Comparison of ENCODE assay signal across 10 cellular contexts in genomic region chr5:108858959-108859358, GRCh38.
DNase-seq lines count a peak whose midpoint lies in the region; ATAC-seq, FAIRE-seq and TF ChIP-seq lines count a peak whose summit lies in the region.
"Had no signal": no experiment of that assay in that cellular context is flagged by ENCODE, and none has a peak within 500 bp of the region (broad histone marks: within the 10 kb centered on the region; RNA-seq: fewer than 3 reads in every experiment).

No MANE protein-coding gene starts in this region.

- H3K9me3 ChIP-seq in K562 (replicated peaks; ENCODE audit: control insufficient read depth, insufficient read depth, low read depth, low read length) = no peaks in the 10 kb centered on the region
- H3K9me3 ChIP-seq: uterus had no signal

- no peaks in the 10 kb centered on the region; a peak in 1 of 5 replicates for H3K4me1 ChIP-seq in K562 (replicated peaks in 1 of 2; ENCODE audit: control insufficient read depth in 2 of 2, insufficient read depth in 2 of 2, low read length in 2 of 2)
- H3K4me1 ChIP-seq: uterus had no signal

- peak overlapping the region; percentile 27; the same call in 1 of the 3 replicates for H3K27ac ChIP-seq in K562 (ENCODE audit: extremely low read depth, low read depth, low read length)
- H3K27ac ChIP-seq: uterus had no signal

- no peaks in the 10 kb centered on the region for H3K79me2 ChIP-seq in K562 (ENCODE audit: control insufficient read depth, insufficient read depth, low read length)

- no peaks in the 10 kb centered on the region for H4K20me1 ChIP-seq in K562 (replicated peaks; ENCODE audit: control insufficient read depth, insufficient read depth, low read length)

- in situ Hi-C loops in K562 (cut with MboI) = no loop called here

- no peak overlapping the region for H3K9ac ChIP-seq in K562 (ENCODE audit: insufficient read depth in 1 of 2, low read depth in 2 of 2, low read length in 2 of 2)

- POLR2A ChIA-PET in K562 (lab: Yijun Ruan, JAX) = no interaction called here

- BruUV-seq in K562 (replicated peaks; lab: Mats Ljungman, UMichigan) = no TSS peak

- TF ChIP-seq CTCF in GM06990 (IDR thresholded peaks at IDR 0.05; ENCODE audit: insufficient read depth, low read length, poor library complexity, severe bottlenecking) (no peak), K562 (IDR thresholded peaks at IDR 0.05 in 2 of 3, conservative IDR thresholded peaks at IDR 0.05 in 1 of 3; ENCODE audit: insufficient read depth in 2 of 3, low read depth in 1 of 3, low read length in 3 of 3) (no peak)

- peak overlapping the region; percentile 60 for H2AFZ ChIP-seq in K562 (ENCODE audit: low read depth, low read length)

- no peaks in the 10 kb centered on the region for H3K9me1 ChIP-seq in K562 (ENCODE audit: control insufficient read depth, insufficient read depth, low read length)

- CTCF ChIA-PET in K562 (lab: Yijun Ruan, JAX; ENCODE audit: low intra/inter-chr PET ratio) = no interaction called here

- TF ChIP-seq POLR2A in K562 (conservative IDR thresholded peaks at IDR 0.05) = no peak

- TF ChIP-seq RAD21 in K562 (CRISPR knock-in tag; conservative IDR thresholded peaks at IDR 0.05 in 1 of 2, IDR thresholded peaks at IDR 0.05 in 1 of 2) = no peak

- intact Hi-C loops in K562 (cut with micrococcal nuclease) = no loop called here
- intact Hi-C loops in posterior cingulate gyrus (cut with DNase I) = no loop called here

- no peak overlapping the region for H3K4me3 ChIP-seq in GM06990 (replicated peaks; ENCODE audit: low read depth, low read length)
- H3K4me3 ChIP-seq in K562 = no peak overlapping the region
- H3K4me3 ChIP-seq: uterus had no signal

- WGBS in K562 (ENCODE audit: insufficient coverage, low coverage, missing lambda C conversion rate) = 0% methylated on average over 2 of the region's 2 CpGs

- DNase-seq in GM06990 (ENCODE audit: extremely low read depth, insufficient read length) (peak; percentile 60), K562 (ENCODE audit: extremely low read depth in 1 of 4, low spot score in 3 of 4) (peak in 1 of 4 experiments; percentile 11), cerebellar cortex (ENCODE audit: low spot score) (no peak), posterior cingulate gyrus (no peak), NCI-H1417 (lab: John Stamatoyannopoulos, UW) (no peak), NCI-H1436 (lab: John Stamatoyannopoulos, UW) (no peak)
- DNase-seq: SHP77, uterus had no signal

- no peak for FAIRE-seq in K562 (lab: Jason Lieb, UNC)

- H3K27me3 ChIP-seq in GM06990 (replicated peaks; ENCODE audit: control insufficient read depth, insufficient read depth, low read length) = no peaks in the 10 kb centered on the region
- H3K27me3 ChIP-seq in K562 (ENCODE audit: control insufficient read depth in 2 of 2, insufficient read depth in 2 of 2, low read length in 2 of 2) = no peaks in the 10 kb centered on the region
- H3K27me3 ChIP-seq: uterus had no signal

- H3K4me2 ChIP-seq in K562 (ENCODE audit: insufficient read depth, low read length) = no peak overlapping the region

- TF ChIP-seq EP300 in K562 (IDR thresholded peaks at IDR 0.05; ENCODE audit: low read length) = no peak

- H3K36me3 ChIP-seq in GM06990 (ENCODE audit: control insufficient read depth, insufficient read depth, low read length) (no peaks in the 10 kb centered on the region), K562 (ENCODE audit: control insufficient read depth, insufficient read depth, low read length) (no peaks in the 10 kb centered on the region)

- ATAC-seq in GM21526 (IDR thresholded peaks at IDR 0.05; ENCODE audit: low FRiP score, unreplicated experiment) (peak; percentile 94), HG03469 (IDR thresholded peaks at IDR 0.05; ENCODE audit: unreplicated experiment) (peak; percentile 98), K562 (0 out of 3 replicates have a peak, but pooled peaks have one; percentile 53)

TF ChIP-seq in K562, 482 proteins besides CTCF, POLR2A, EP300 and RAD21:
- no peak for TF ChIP-seq ZNF644 (tag; IDR thresholded peaks at IDR 0.05; ENCODE audit: low read depth)
- TF ChIP-seq TEAD2 (tag; IDR thresholded peaks at IDR 0.05) = no peak
- TF ChIP-seq SMARCA4 (IDR thresholded peaks at IDR 0.05) = peak; percentile 48; the same call in 1 of the 2 replicates
- no peak for TF ChIP-seq TCFL5 (CRISPR knock-in tag; conservative IDR thresholded peaks at IDR 0.05)
- peak; percentile 36; the same call in 1 of the 2 replicates for TF ChIP-seq SMARCE1 (IDR thresholded peaks at IDR 0.05)
- TF ChIP-seq THRB (CRISPR knock-in tag; conservative IDR thresholded peaks at IDR 0.05) = no peak
- TF ChIP-seq SFPQ (IDR thresholded peaks at IDR 0.05; ENCODE audit: low read depth, low read length) = no peak
- no peak for TF ChIP-seq ZFP36 (IDR thresholded peaks at IDR 0.05; ENCODE audit: low read depth, low read length, partially characterized antibody)
- TF ChIP-seq MTF1 (CRISPR knock-in tag; IDR thresholded peaks at IDR 0.05; ENCODE audit: borderline replicate concordance) = no peak
- no peak for TF ChIP-seq ATF7 (IDR thresholded peaks at IDR 0.05)
- no peak for TF ChIP-seq ZNF347 (CRISPR knock-in tag; IDR thresholded peaks at IDR 0.05; ENCODE audit: low read depth)
- TF ChIP-seq PPARD (CRISPR knock-in tag; IDR thresholded peaks at IDR 0.05) = no peak
- TF ChIP-seq RBM14 (IDR thresholded peaks at IDR 0.05; ENCODE audit: borderline replicate concordance, insufficient read depth, low read depth, low read length) = no peak
- peak; percentile 82 for TF ChIP-seq RBM25 (IDR thresholded peaks at IDR 0.05; ENCODE audit: low read depth, low read length, severe bottlenecking)
- TF ChIP-seq BRCA1 (IDR thresholded peaks at IDR 0.05) = no peak
- TF ChIP-seq BRCA1 (CRISPR knock-in tag; IDR thresholded peaks at IDR 0.05) = no peak
- peak; percentile 60; the same call in 1 of the 2 replicates for TF ChIP-seq ZNF766 (CRISPR knock-in tag; conservative IDR thresholded peaks at IDR 0.05)
- peak; percentile 81 for TF ChIP-seq CEBPB (tag; IDR thresholded peaks at IDR 0.05)
- TF ChIP-seq CHAMP1 (IDR thresholded peaks at IDR 0.05) = peak; percentile 42; the same call in 1 of the 2 replicates
- TF ChIP-seq FOSL1 (tag; conservative IDR thresholded peaks at IDR 0.05) = 0 out of 2 replicates have a peak, but pooled peaks have one; percentile 27
- TF ChIP-seq SPI1 (IDR thresholded peaks at IDR 0.05; ENCODE audit: borderline replicate concordance, low read depth, low read length) = peak; percentile 98
- no peak for TF ChIP-seq C11orf30 (IDR thresholded peaks at IDR 0.05; ENCODE audit: low read depth)
- no peak for TF ChIP-seq HNRNPUL1 (IDR thresholded peaks at IDR 0.05; ENCODE audit: low read length)
TF ChIP-seq in K562: peak in this region for 8.
